ENCODE assay signal across 8 cellular contexts in the genomic region with DNA sequence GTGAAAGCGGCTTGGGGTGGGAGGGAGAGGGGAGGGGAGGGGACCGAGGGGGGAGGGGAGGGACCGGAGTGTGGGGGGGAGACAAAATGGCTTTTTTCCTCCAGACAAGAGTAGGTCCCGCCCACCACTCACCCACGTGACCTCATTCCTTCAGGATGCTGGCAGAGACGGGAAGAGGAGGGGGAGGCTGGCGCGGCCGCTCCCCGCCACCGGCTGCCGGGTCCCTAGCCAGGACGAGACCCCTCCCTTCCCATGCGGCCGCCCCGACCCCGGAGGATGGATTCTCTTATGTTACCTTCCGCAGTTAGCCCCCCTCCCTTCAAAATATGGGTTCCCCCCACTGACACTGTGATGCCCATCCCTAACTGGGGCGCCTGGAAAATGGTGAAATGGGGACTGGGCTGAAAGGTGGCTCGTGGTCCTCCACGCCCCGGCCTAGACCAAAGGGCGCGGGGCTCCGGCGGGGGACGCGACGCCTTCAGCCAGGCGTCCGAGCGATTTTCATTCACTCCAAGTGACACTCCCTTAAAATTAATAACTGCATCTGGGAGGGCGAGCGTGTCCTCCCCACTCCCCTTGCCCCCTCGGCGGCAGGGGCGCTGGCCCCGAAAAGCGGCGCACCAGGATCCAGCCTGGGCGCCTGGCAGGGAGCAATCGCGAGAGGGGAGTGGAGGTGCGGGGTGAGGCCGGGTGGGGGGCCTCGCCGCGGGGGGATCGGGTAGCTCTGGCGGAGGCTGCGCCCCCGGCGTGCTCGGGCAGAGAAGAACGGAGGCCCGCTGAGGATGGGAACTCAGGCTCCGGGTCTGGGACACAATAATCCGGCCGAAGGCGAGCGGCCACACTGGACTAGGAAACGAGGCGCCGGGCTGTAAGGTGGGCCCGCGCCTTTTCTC. TPM values are rescaled to one million over a fixed set of nuclear protein-coding genes. Genes with fewer than 3 reads are reported as not detected.
DNase-seq lines count a peak whose midpoint lies in the region; ATAC-seq and TF ChIP-seq lines count a peak whose summit lies in the region.

A gene (minus strand): TSS at position 8 of the 893 bp plus-strand sequence. CDS start 7,934 bp downstream, outside the sequence.

- H3K4me1 Mint-ChIP-seq in brain, result peaks cover 63% of the 10 kb centered on the region

- H3K9me3 Mint-ChIP-seq in brain, result peaks cover 0 to 3% (median 0%) of the 10 kb centered on the region in 5 experiments

- peak; percentile 89 for DNase-seq in NCI-H774 (lab: John Stamatoyannopoulos, UW)

- CTCF ChIA-PET in HEK293 (lab: Yijun Ruan, JAX), result interaction anchor here (0.7 kb wide), 1 partner anchor 14 kb away, joined by 3 read pairs; no protein-coding TSS in a partner anchor

- no peak for ATAC-seq in GM18861 (IDR thresholded peaks at IDR 0.05; ENCODE audit: unreplicated experiment)
- no peak for ATAC-seq in GM21423 (IDR thresholded peaks at IDR 0.05; ENCODE audit: unreplicated experiment)

- H3K4me2 ChIP-seq in BLaER1 treated with 17β-estradiol and CSF1 and Interleukin-3, amounts not matched to agents 10 nM and 100 nM, result peak within 1 kb of the TSS; percentile 92 to 99 (median 98)

- peaks cover 0 to 2% (median 0%) of the 10 kb centered on the region in 11 experiments; a peak in 5 of 22 replicates for H3K36me3 ChIP-seq in BLaER1 treated with 17β-estradiol and CSF1 and Interleukin-3, amounts not matched to agents 10 nM and 100 nM
- peaks cover under 1 to 2% of the 10 kb centered on the region in 2 experiments for H3K36me3 ChIP-seq in HEK293 (ENCODE audit: control insufficient read depth in 2 of 2, insufficient read depth in 1 of 2, low read length in 2 of 2)
- H3K36me3 ChIP-seq in rectal smooth muscle tissue (ENCODE audit: control insufficient read depth, insufficient read depth, low read length), result no peaks in the 10 kb centered on the region

- no peaks in the 10 kb centered on the region for H3K9me3 ChIP-seq in BLaER1 treated with 17β-estradiol and CSF1 and Interleukin-3, amounts not matched to agents 10 nM and 100 nM (replicated peaks in 1 of 11)
- H3K9me3 ChIP-seq in HEK293 (ENCODE audit: control insufficient read depth, insufficient read depth, low read depth, low read length), result no peaks in the 10 kb centered on the region

- peak within 1 kb of the TSS; percentile 63 to 82 (median 78) for H3K9ac ChIP-seq in BLaER1 treated with 17β-estradiol and CSF1 and Interleukin-3, amounts not matched to agents 10 nM and 100 nM
- peak within 1 kb of the TSS; percentile 63 for H3K9ac ChIP-seq in rectal smooth muscle tissue (ENCODE audit: low read length)

- peaks cover 21% of the 10 kb centered on the region for H3K27me3 Mint-ChIP-seq in brain

- H3K27me3 ChIP-seq in BLaER1 treated with 17β-estradiol and CSF1 and Interleukin-3, amounts not matched to agents 10 nM and 100 nM, result peaks cover 35 to 51% (median 47%) of the 10 kb centered on the region in 11 experiments
- peaks cover 2% of the 10 kb centered on the region for H3K27me3 ChIP-seq in rectal smooth muscle tissue (ENCODE audit: control insufficient read depth, insufficient read depth, low read length)

- peak within 1 kb of the TSS; percentile 92 to 99 (median 95) for H3K4me3 Mint-ChIP-seq in brain

- peaks cover 14% of the 10 kb centered on the region for H3K36me3 Mint-ChIP-seq in brain

- H3K27ac Mint-ChIP-seq in brain, result peak within 1 kb of the TSS; percentile 71 to 97 (median 94)

- peaks cover 54 to 80% (median 73%) of the 10 kb centered on the region in 10 experiments for H3K4me1 ChIP-seq in BLaER1 treated with 17β-estradiol and CSF1 and Interleukin-3, amounts not matched to agents 10 nM and 100 nM
- H3K4me1 ChIP-seq in HEK293 (ENCODE audit: control insufficient read depth, insufficient read depth, low read length) (peaks cover 31% of the 10 kb centered on the region), rectal smooth muscle tissue (ENCODE audit: control insufficient read depth, insufficient read depth, low read length) (no peaks in the 10 kb centered on the region)

- peak within 1 kb of the TSS; percentile 27 to 71 (median 57); a peak in 20 of 22 replicates for H3K27ac ChIP-seq in BLaER1 treated with 17β-estradiol and CSF1 and Interleukin-3, amounts not matched to agents 10 nM and 100 nM
- H3K27ac ChIP-seq in HEK293 (ENCODE audit: extremely low read depth, low read depth, low read length) (peak within 1 kb of the TSS; percentile 96), rectal smooth muscle tissue (ENCODE audit: low read depth, low read length) (peak within 1 kb of the TSS; percentile 75)

- no peak for TF ChIP-seq CTCF in HEK293 (tag by site-specific recombination; IDR thresholded peaks at IDR 0.05)
- TF ChIP-seq CTCF in brain (conservative IDR thresholded peaks at IDR 0.05), result no peak

- POLR2A ChIA-PET in HEK293 (lab: Yijun Ruan, JAX), result interaction anchor here (0.6 to 1.6 kb wide), 7 partner anchors 13 to 121 kb away, joined by 3 to 7 read pairs (median 3); a partner anchor contains a TSS

- H3K4me3 ChIP-seq in BLaER1 treated with 17β-estradiol and CSF1 and Interleukin-3, amounts not matched to agents 10 nM and 100 nM, result peak within 1 kb of the TSS; percentile 67 to 97 (median 74)
- H3K4me3 ChIP-seq in HEK293 (ENCODE audit: low read depth, low read length) (peak within 1 kb of the TSS; percentile 86), iPS-11a (ENCODE audit: low read depth, low read length) (peak within 1 kb of the TSS; percentile 85), rectal smooth muscle tissue (ENCODE audit: low read length) (peak within 1 kb of the TSS; percentile 81)

- peaks cover 0 to 37% (median 26%) of the 10 kb centered on the region in 11 experiments; a peak in 18 of 22 replicates for H4K20me1 ChIP-seq in BLaER1 treated with 17β-estradiol and CSF1 and Interleukin-3, amounts not matched to agents 10 nM and 100 nM

TF ChIP-seq in HEK293, 187 proteins besides CTCF, POLR2A, EP300 and RAD21 (continues in another document):
- TF ChIP-seq, protein P1, sequence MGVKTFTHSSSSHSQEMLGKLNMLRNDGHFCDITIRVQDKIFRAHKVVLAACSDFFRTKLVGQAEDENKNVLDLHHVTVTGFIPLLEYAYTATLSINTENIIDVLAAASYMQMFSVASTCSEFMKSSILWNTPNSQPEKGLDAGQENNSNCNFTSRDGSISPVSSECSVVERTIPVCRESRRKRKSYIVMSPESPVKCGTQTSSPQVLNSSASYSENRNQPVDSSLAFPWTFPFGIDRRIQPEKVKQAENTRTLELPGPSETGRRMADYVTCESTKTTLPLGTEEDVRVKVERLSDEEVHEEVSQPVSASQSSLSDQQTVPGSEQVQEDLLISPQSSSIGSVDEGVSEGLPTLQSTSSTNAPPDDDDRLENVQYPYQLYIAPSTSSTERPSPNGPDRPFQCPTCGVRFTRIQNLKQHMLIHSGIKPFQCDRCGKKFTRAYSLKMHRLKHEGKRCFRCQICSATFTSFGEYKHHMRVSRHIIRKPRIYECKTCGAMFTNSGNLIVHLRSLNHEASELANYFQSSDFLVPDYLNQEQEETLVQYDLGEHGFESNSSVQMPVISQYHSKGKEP (tag by site-specific recombination; IDR thresholded peaks at IDR 0.05), result no peak
- TF ChIP-seq ZNF37A (tag by site-specific recombination; IDR thresholded peaks at IDR 0.05) (no peak), ZNF596 (tag by site-specific recombination; IDR thresholded peaks at IDR 0.05) (no peak), ZBTB1 (tag by site-specific recombination; IDR thresholded peaks at IDR 0.05) (no peak), ZNF433 (tag by site-specific recombination; IDR thresholded peaks at IDR 0.05; ENCODE audit: low read depth) (no peak), ZNF549 (tag by site-specific recombination; IDR thresholded peaks at IDR 0.05) (no peak), TRIM28 (IDR thresholded peaks at IDR 0.05; ENCODE audit: borderline replicate concordance, low read length) (no peak), KLF10 (tag by site-specific recombination; IDR thresholded peaks at IDR 0.05) (0 out of 2 replicates have a peak, but pooled peaks have one; percentile 19), ZNF777 (tag by site-specific recombination; IDR thresholded peaks at IDR 0.05; ENCODE audit: borderline replicate concordance) (no peak), PRDM1 (tag by site-specific recombination; IDR thresholded peaks at IDR 0.05) (no peak), ZNF2 (tag by site-specific recombination; IDR thresholded peaks at IDR 0.05) (no peak), BCL11A (tag by site-specific recombination; IDR thresholded peaks at IDR 0.05; ENCODE audit: low read depth) (no peak)
- TF ChIP-seq, protein P2, sequence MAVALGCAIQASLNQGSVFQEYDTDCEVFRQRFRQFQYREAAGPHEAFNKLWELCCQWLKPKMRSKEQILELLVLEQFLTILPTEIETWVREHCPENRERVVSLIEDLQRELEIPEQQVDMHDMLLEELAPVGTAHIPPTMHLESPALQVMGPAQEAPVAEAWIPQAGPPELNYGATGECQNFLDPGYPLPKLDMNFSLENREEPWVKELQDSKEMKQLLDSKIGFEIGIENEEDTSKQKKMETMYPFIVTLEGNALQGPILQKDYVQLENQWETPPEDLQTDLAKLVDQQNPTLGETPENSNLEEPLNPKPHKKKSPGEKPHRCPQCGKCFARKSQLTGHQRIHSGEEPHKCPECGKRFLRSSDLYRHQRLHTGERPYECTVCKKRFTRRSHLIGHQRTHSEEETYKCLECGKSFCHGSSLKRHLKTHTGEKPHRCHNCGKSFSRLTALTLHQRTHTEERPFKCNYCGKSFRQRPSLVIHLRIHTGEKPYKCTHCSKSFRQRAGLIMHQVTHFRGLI (tag by site-specific recombination; IDR thresholded peaks at IDR 0.05), result no peak
- TF ChIP-seq, protein P3, sequence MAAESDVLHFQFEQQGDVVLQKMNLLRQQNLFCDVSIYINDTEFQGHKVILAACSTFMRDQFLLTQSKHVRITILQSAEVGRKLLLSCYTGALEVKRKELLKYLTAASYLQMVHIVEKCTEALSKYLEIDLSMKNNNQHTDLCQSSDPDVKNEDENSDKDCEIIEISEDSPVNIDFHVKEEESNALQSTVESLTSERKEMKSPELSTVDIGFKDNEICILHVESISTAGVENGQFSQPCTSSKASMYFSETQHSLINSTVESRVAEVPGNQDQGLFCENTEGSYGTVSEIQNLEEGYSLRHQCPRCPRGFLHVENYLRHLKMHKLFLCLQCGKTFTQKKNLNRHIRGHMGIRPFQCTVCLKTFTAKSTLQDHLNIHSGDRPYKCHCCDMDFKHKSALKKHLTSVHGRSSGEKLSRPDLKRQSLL (tag by site-specific recombination; IDR thresholded peaks at IDR 0.05), result 0 out of 2 replicates have a peak, but pooled peaks have one; percentile 10

RNA-seq across cellular contexts. Expression of the gene that starts here (rescaled TPM):
- polyA plus RNA-seq in brain (ENCODE audit: insufficient read depth, low read depth, low replicate concordance), result 88.3 TPM
